Comparison of ENCODE assay signal across 21 cellular contexts in genomic region chr20:20611165-20611564, GRCh38.
DNase-seq lines count a peak whose midpoint lies in the region; ATAC-seq and TF ChIP-seq lines count a peak whose summit lies in the region.
"Had no signal": no experiment of that assay in that cellular context is flagged by ENCODE, and none has a peak within 500 bp of the region (broad histone marks: within the 10 kb centered on the region; RNA-seq: fewer than 3 reads in every experiment).

No MANE protein-coding gene starts in this region.

- no peak overlapping the region for H3K9ac ChIP-seq in SK-N-SH

- no peaks in the 10 kb centered on the region for H3K36me3 ChIP-seq in SK-N-SH (replicated peaks in 1 of 2; ENCODE audit: control insufficient read depth in 1 of 2, insufficient read depth in 2 of 2, low read length in 1 of 2)

- H4K20me1 ChIP-seq in SK-N-SH (ENCODE audit: insufficient read depth): no peaks in the 10 kb centered on the region

- no peaks in the 10 kb centered on the region for H3K9me2 ChIP-seq in SK-N-SH

- no peak for TF ChIP-seq RAD21 in SK-N-SH (IDR thresholded peaks at IDR 0.05; ENCODE audit: low read length)

- TF ChIP-seq CTCF in SK-N-SH (IDR thresholded peaks at IDR 0.05): no peak

- WGBS in SK-N-SH (ENCODE audit: low lambda C conversion rate): 80% methylated on average over 1 of the region's 1 CpG

- no peaks in the 10 kb centered on the region for H3K27me3 ChIP-seq in SK-N-SH (ENCODE audit: insufficient read depth)
- H3K27me3 ChIP-seq: hepatocyte, left lung had no signal

- no peaks in the 10 kb centered on the region for H3F3A ChIP-seq in SK-N-SH (replicated peaks; ENCODE audit: insufficient read depth)

- no peak overlapping the region for H3K4me3 ChIP-seq in SK-N-SH (ENCODE audit: low read depth in 2 of 2, low read length in 1 of 2)
- H3K4me3 ChIP-seq: hepatocyte, left lung had no signal

- peak; percentile 92 for ATAC-seq in left lobe of liver
- ATAC-seq: activated T-cell treated with anti-CD3 and anti-CD28 coated beads, Interleukin-2, amount 50 U/mL, for 4 hours; CD8-positive, alpha-beta T cell; left lung had no signal

- no peaks in the 10 kb centered on the region for H3K79me2 ChIP-seq in SK-N-SH (ENCODE audit: insufficient read depth)
- H3K79me2 ChIP-seq: hepatocyte had no signal

- no peak overlapping the region for H3K27ac ChIP-seq in SK-N-SH (ENCODE audit: low read depth in 2 of 2, low read length in 1 of 2)
- H3K27ac ChIP-seq: 22Rv1, hepatocyte, left lung had no signal

- no peak overlapping the region for H3K4me2 ChIP-seq in SK-N-SH
- H3K4me2 ChIP-seq: hepatocyte had no signal

- H2AFZ ChIP-seq in SK-N-SH (ENCODE audit: low read depth): no peak overlapping the region
- H2AFZ ChIP-seq: hepatocyte had no signal

- peak; percentile 48 for DNase-seq in DMS 273 (lab: John Stamatoyannopoulos, UW; ENCODE audit: unreplicated experiment)
- DNase-seq in DMS 273 treated with DMSO at 0.1 percent for 48 hours (lab: John Stamatoyannopoulos, UW): no peak
- DNase-seq in NCI-H1694 (lab: John Stamatoyannopoulos, UW): peak; percentile 55
- DNase-seq in NCI-H748 treated with DMSO at 0.1 percent for 48 hours (lab: John Stamatoyannopoulos, UW): peak; percentile 15
- DNase-seq in left lobe of liver (ENCODE audit: low spot score): no peak
- DNase-seq in Ammon's horn (ENCODE audit: low spot score): no peak
- DNase-seq in KBM-7: no peak
- DNase-seq in SK-N-SH: no peak
- DNase-seq: activated CD4-positive, alpha-beta T cell treated with anti-CD3 and anti-CD28 coated beads for 48 hours; activated T-cell treated with anti-CD3 and anti-CD28 coated beads, Interleukin-2, amount 50 U/mL, for 4 hours; CD8-positive, alpha-beta T cell; erythroblast; foreskin melanocyte; left lung; naive B cell; nucleus accumbens; RPMI8226; stimulated activated CD4-positive, alpha-beta T cell treated with anti-CD3 and anti-CD28 coated beads, Interleukin-1b, Interleukin-23, amount 100 ng/mL, for 48 hours; T-helper 2 cell had no signal

- no peaks in the 10 kb centered on the region for H3K9me3 ChIP-seq in SK-N-SH
- H3K9me3 ChIP-seq: left lung had no signal

- CTCF ChIA-PET in SK-N-SH (lab: Yijun Ruan, JAX): interaction anchor here (0.8 to 3.2 kb wide), 2 partner anchors 17 to 374 kb away, joined by 3 to 16 read pairs; no protein-coding TSS in a partner anchor

- H3K4me1 ChIP-seq in SK-N-SH (ENCODE audit: control insufficient read depth in 1 of 2, insufficient read depth in 2 of 2, low read depth in 1 of 2, low read length in 1 of 2): no peaks in the 10 kb centered on the region; a peak in 1 of 4 replicates

- in situ Hi-C loops in KBM-7 (cut with MboI; ENCODE audit: low pct_unique_long_range_greater_than_20kb, low sequenced_read_pairs): no loop called here

- TF ChIP-seq EP300 in SK-N-SH (IDR thresholded peaks at IDR 0.05; ENCODE audit: borderline replicate concordance in 1 of 2, low read depth in 1 of 2, low read length in 1 of 2): no peak

- POLR2A ChIA-PET in SK-N-SH (lab: Yijun Ruan, JAX): no interaction called here

TF ChIP-seq in SK-N-SH, 30 proteins besides CTCF, POLR2A, EP300 and RAD21:
- TF ChIP-seq EZH2phosphoT487 (IDR thresholded peaks at IDR 0.05; ENCODE audit: borderline replicate concordance, low read depth) (no peak), TCF12 (IDR thresholded peaks at IDR 0.05) (no peak), SIN3A (IDR thresholded peaks at IDR 0.05; ENCODE audit: borderline replicate concordance, low read depth, low read length) (no peak), MAX (IDR thresholded peaks at IDR 0.05; ENCODE audit: low read depth) (no peak), TEAD4 (IDR thresholded peaks at IDR 0.05; ENCODE audit: borderline replicate concordance, insufficient read depth) (no peak)

Comparison
In these comparisons a context has a peak if more than half of its experiments do, and no peak if none do; other contexts are left out.
1. DNase-seq: peak in DMS 273 (single experiment), NCI-H1694 (single experiment) and NCI-H748 treated with DMSO at 0.1 percent for 48 hours (single experiment); none in DMS 273 treated with DMSO at 0.1 percent for 48 hours (single experiment), left lobe of liver (single experiment), Ammon's horn (single experiment), KBM-7 (single experiment) and SK-N-SH (single experiment).